Comparison of ENCODE assay signal across 15 cellular contexts in genomic region chr10:69141304-69141703, GRCh38. TPM values are rescaled to one million over a fixed set of nuclear protein-coding genes. Genes with fewer than 3 reads are reported as not detected.
"Had no signal": no experiment of that assay in that cellular context is flagged by ENCODE, and none has a peak within 500 bp of the region (broad histone marks: within the 10 kb centered on the region; RNA-seq: fewer than 3 reads in every experiment).

No MANE protein-coding gene starts in this region.

- H3K4me3 ChIP-seq: cardiac muscle cell, dorsolateral prefrontal cortex, left lung had no signal

- H3K27me3 ChIP-seq: cardiac muscle cell, dorsolateral prefrontal cortex, left lung had no signal

- H3K36me3 ChIP-seq: cardiac muscle cell had no signal

- DNase-seq: dorsolateral prefrontal cortex; hypothalamus; kidney; left lung; stimulated activated CD4-positive, alpha-beta T cell treated with anti-CD3 and anti-CD28 coated beads, Interleukin-12 subunit alpha, Interleukin-12 subunit beta, amount 100 ng/mL, for 4 hours; stimulated activated CD4-positive, alpha-beta T cell treated with anti-CD3 and anti-CD28 coated beads, Interleukin-1b, Interleukin-23, amount 100 ng/mL, for 48 hours; stimulated activated CD8-positive, alpha-beta memory T cell treated with anti-CD3 and anti-CD28 coated beads, Interleukin-4, amount 100 ng/mL, for 48 hours; stimulated activated naive CD4-positive, alpha-beta T cell had no signal

- H3K27ac ChIP-seq: cardiac muscle cell, dorsolateral prefrontal cortex, epithelial cell of prostate, left lung had no signal

- H3K9me3 ChIP-seq: left lung had no signal

- FAIRE-seq: colon, frontal cortex, kidney had no signal

- ATAC-seq: activated CD4-positive, CD25-positive, alpha-beta regulatory T cell treated with anti-CD3 and anti-CD28 coated beads, Interleukin-2, amount 50 U/mL, for 24 hours; left lung had no signal

RNA-seq across cellular contexts. Expression of gene SRGN, which starts 53.4 kb away (rescaled TPM):
- total RNA-seq: cardiac muscle cell, neural crest cell, progenitor cell of endocrine pancreas had no signal
- polyA plus RNA-seq: cardiac muscle cell had no signal
